ENCODE assay signal across 24 cellular contexts in genomic region chr16:66300037-66300436, GRCh38.
"Had no signal": no experiment of that assay in that cellular context is flagged by ENCODE, and none has a peak within 500 bp of the region (broad histone marks: within the 10 kb centered on the region; RNA-seq: fewer than 3 reads in every experiment).

No MANE protein-coding gene starts in this region.

- H3K4me1 Mint-ChIP-seq: brain had no signal

- H3K36me3 Mint-ChIP-seq: activated naive CD8-positive, alpha-beta T cell; brain had no signal

- H3K36me3 ChIP-seq: Peyer's patch, SJCRH30 had no signal

- DNase-seq: activated CD4-positive, alpha-beta T cell treated with anti-CD3 and anti-CD28 coated beads for 4 hours; activated gamma-delta T cell; activated naive CD4-positive, alpha-beta T cell treated with anti-CD3 and anti-CD28 coated beads for 36 hours; amygdala; Kasumi-1; KBM-7; NCI-H1048; NCI-H146; NCI-H187 treated with DMSO at 0.1 percent for 48 hours; NCI-H2081 treated with DMSO at 0.1 percent for 48 hours; NCI-H446; NCI-H524; Right ventricle myocardium superior; SJCRH30; SW 1271 had no signal

- H3K27ac ChIP-seq: Peyer's patch, RWPE1, SJCRH30 had no signal

- ATAC-seq: activated CD4-positive, CD25-positive, alpha-beta regulatory T cell treated with anti-CD3 and anti-CD28 coated beads, Interleukin-2, amount 50 U/mL, for 24 hours; SK-N-SH treated with all-trans-retinoic acid at 6 μM for 48 hours had no signal

- H3K27me3 Mint-ChIP-seq: activated T-cell treated with anti-CD3 and anti-CD28 coated beads, Interleukin-2, amount 50 U/mL, for 24 hours; central memory CD8-positive, alpha-beta T cell had no signal

- H3K4me3 ChIP-seq: Peyer's patch, SJCRH30 had no signal

- H3K4me1 ChIP-seq: Peyer's patch, SJCRH30 had no signal

- H3K9me3 Mint-ChIP-seq: activated naive CD4-positive, alpha-beta T cell treated with anti-CD3 and anti-CD28 coated beads for 36 hours; T-helper 2 cell treated with Interferon-gamma antibody and Interleukin-4, amounts not matched to agents 5 μg/mL and 100 μg/mL, for 36 hours had no signal

- H3K27me3 ChIP-seq: Peyer's patch had no signal

- H3K27ac Mint-ChIP-seq: activated naive CD4-positive, alpha-beta T cell treated with anti-CD3 and anti-CD28 coated beads for 36 hours; activated naive CD8-positive, alpha-beta T cell; activated T-cell treated with anti-CD3 and anti-CD28 coated beads, Interleukin-2, amount 50 U/mL, for 24 hours; brain; T-helper 2 cell treated with Interferon-gamma antibody and Interleukin-4, amounts not matched to agents 5 μg/mL and 100 μg/mL, for 36 hours had no signal

- H3K4me3 Mint-ChIP-seq: activated naive CD4-positive, alpha-beta T cell treated with anti-CD3 and anti-CD28 coated beads for 36 hours; activated naive CD8-positive, alpha-beta T cell; activated T-cell treated with anti-CD3 and anti-CD28 coated beads, Interleukin-2, amount 50 U/mL, for 24 hours; brain; central memory CD8-positive, alpha-beta T cell; T-helper 2 cell treated with Interferon-gamma antibody and Interleukin-4, amounts not matched to agents 5 μg/mL and 100 μg/mL, for 36 hours had no signal

- H3K9me3 ChIP-seq: Peyer's patch had no signal
